8 cellular contexts compared by ENCODE assay signal in genomic region chrX:103688949-103689348, GRCh38. TPM values are rescaled to one million over a fixed set of nuclear protein-coding genes. Genes with fewer than 3 reads are reported as not detected.
A peak's percentile ranks its signal among the peaks of the same experiment; 100 is the strongest.
DNase-seq lines count a peak whose midpoint lies in the region; ATAC-seq, FAIRE-seq and TF ChIP-seq lines count a peak whose summit lies in the region.

No MANE protein-coding gene starts in this region.

- ATAC-seq in naive B cell (ENCODE audit: low read depth in 2 of 2): no peak
- ATAC-seq in stimulated activated naive CD8-positive, alpha-beta T cell treated with anti-CD3 and anti-CD28 coated beads, Interleukin-15, Interleukin-2, amounts not matched to agents 100 U/mL and 50 U/mL, for 24 hours: no peak

- TF ChIP-seq CTCF in chondrocyte (IDR thresholded peaks at IDR 0.05): peak; percentile 86

- TF ChIP-seq POLR2A in GM12892 (IDR thresholded peaks at IDR 0.05; ENCODE audit: low read depth, low read length): no peak

- H3K4me1 Mint-ChIP-seq in chondrocyte (ENCODE audit: low read depth) (peaks cover 15% of the 10 kb centered on the region), naive B cell (peaks cover 0 to 9% (median 0%) of the 10 kb centered on the region in 3 donors)

- no peaks in the 10 kb centered on the region for H3K9me3 Mint-ChIP-seq in chondrocyte (ENCODE audit: low read depth)
- H3K9me3 Mint-ChIP-seq in naive B cell: peaks cover 0 to 3% (median 0%) of the 10 kb centered on the region in 7 donors

- no peaks in the 10 kb centered on the region for H3K27me3 Mint-ChIP-seq in chondrocyte (ENCODE audit: low read depth)
- H3K27me3 Mint-ChIP-seq in naive B cell: no peaks in the 10 kb centered on the region

- FAIRE-seq in GM12892 (lab: Jason Lieb, UNC): peak; percentile 82

- H3K27ac Mint-ChIP-seq in chondrocyte (ENCODE audit: unreplicated experiment) (no peak overlapping the region), naive B cell (peak overlapping the region in 2 of 6 donors; percentile 4 to 30)

- DNase-seq in AG08395 (ENCODE audit: low spot score) (peak; percentile 26), GM12892 (ENCODE audit: insufficient read length) (no peak), NCI-H446 (lab: John Stamatoyannopoulos, UW) (peak; percentile 1 to 47), chondrocyte (ENCODE audit: low spot score) (no peak), naive B cell (peak; percentile 25), NK-92 (lab: John Stamatoyannopoulos, UW; ENCODE audit: unreplicated experiment) (no peak)
- DNase-seq in stimulated activated CD4-positive, alpha-beta T cell treated with anti-CD3 and anti-CD28 coated beads, Interleukin-15, amount 100 ng/mL, for 24 hours: no peak
- DNase-seq in stimulated activated naive CD8-positive, alpha-beta T cell treated with anti-CD3 and anti-CD28 coated beads, Interleukin-15, Interleukin-2, amounts not matched to agents 100 U/mL and 50 U/mL, for 24 hours: no peak

- no peak overlapping the region for H3K4me3 Mint-ChIP-seq in chondrocyte (ENCODE audit: unreplicated experiment)
- peak overlapping the region in 2 of 8 donors; percentile 15 to 52 for H3K4me3 Mint-ChIP-seq in naive B cell

- H3K36me3 Mint-ChIP-seq in chondrocyte (ENCODE audit: low read depth) (peaks cover 7% of the 10 kb centered on the region), naive B cell (no peaks in the 10 kb centered on the region)

RNA-seq across cellular contexts. Expression of gene MORF4L2, which starts 2.5 kb away (rescaled TPM):
- polyA plus RNA-seq in GM12892 (2012; ENCODE audit: missing spikeins): 164 TPM
- total RNA-seq in chondrocyte: 540 to 567 TPM (median 545 TPM) in 3 replicates
- polyA plus RNA-seq in naive B cell (ENCODE audit: low read depth in 6 of 6): 10 to 100 TPM; 56.4 to 82.9 (median 73.1) TPM

RNA-seq across cellular contexts. Expression of gene TMEM31, which starts 21.8 kb away (rescaled TPM):
- not detected for polyA plus RNA-seq in GM12892 (2012; ENCODE audit: missing spikeins)
- total RNA-seq in chondrocyte: not detected in 3 replicates
- polyA plus RNA-seq in naive B cell (ENCODE audit: low read depth in 6 of 6): under 1 TPM in 2 of 6 donors, not detected in 4; 0.58 to 1.00 TPM

Comparison
In these comparisons a context has a peak if more than half of its experiments do, and no peak if none do; other contexts are left out.
1. DNase-seq: peak in AG08395 (single experiment), NCI-H446 (2 of 2) and naive B cell (single experiment); none in GM12892 (single experiment), chondrocyte (single experiment), NK-92 (single experiment), stimulated activated CD4-positive, alpha-beta T cell treated with anti-CD3 and anti-CD28 coated beads, Interleukin-15, amount 100 ng/mL, for 24 hours (single experiment) and stimulated activated naive CD8-positive, alpha-beta T cell treated with anti-CD3 and anti-CD28 coated beads, Interleukin-15, Interleukin-2, amounts not matched to agents 100 U/mL and 50 U/mL, for 24 hours (single experiment).